ENCODE assay signal across 7 cellular contexts in genomic region chr1:6108937-6109636, GRCh38.
DNase-seq lines count a peak whose midpoint lies in the region; ATAC-seq and TF ChIP-seq lines count a peak whose summit lies in the region.

No MANE protein-coding gene starts in this region.

- POLR2A ChIA-PET in PC-3 (lab: Charles Lee; ENCODE audit: unreplicated experiment), result no interaction called here

- H3K27ac ChIP-seq in DOHH2 (ENCODE audit: low read depth, low read length) (no peak overlapping the region), PC-3 (ENCODE audit: low read length) (no peak overlapping the region)
- H3K27ac ChIP-seq in effector memory CD4-positive, alpha-beta T cell (ENCODE audit: insufficient read depth, low read length, poor library complexity, severe bottlenecking), result no peak overlapping the region

- H3K79me2 ChIP-seq in DOHH2 (ENCODE audit: control insufficient read depth, low read length) (no peaks in the 10 kb centered on the region), PC-3 (ENCODE audit: low read length) (no peaks in the 10 kb centered on the region)

- H4K20me1 ChIP-seq in DOHH2 (ENCODE audit: control insufficient read depth, insufficient read depth, low read depth, low read length), result no peaks in the 10 kb centered on the region
- no peaks in the 10 kb centered on the region for H4K20me1 ChIP-seq in PC-3 (ENCODE audit: low read length)

- H3K36me3 ChIP-seq in DOHH2 (ENCODE audit: control insufficient read depth, low read length) (no peaks in the 10 kb centered on the region), PC-3 (ENCODE audit: low read depth, low read length) (no peaks in the 10 kb centered on the region), mucosa of descending colon (ENCODE audit: low read depth) (no peaks in the 10 kb centered on the region)
- no peaks in the 10 kb centered on the region for H3K36me3 ChIP-seq in effector memory CD4-positive, alpha-beta T cell (ENCODE audit: control insufficient read depth, insufficient read depth, low read length)

- no peaks in the 10 kb centered on the region for H3K27me3 ChIP-seq in DOHH2 (ENCODE audit: control insufficient read depth, low read length)
- no peaks in the 10 kb centered on the region for H3K27me3 ChIP-seq in PC-3 (ENCODE audit: low read length)
- no peaks in the 10 kb centered on the region for H3K27me3 ChIP-seq in effector memory CD4-positive, alpha-beta T cell (replicated peaks; ENCODE audit: control insufficient read depth, insufficient read depth, low read length, poor library complexity, severe bottlenecking)

- ATAC-seq in PC-3, result peak; percentile 96
- ATAC-seq in mucosa of descending colon, result peak; percentile 71

- TF ChIP-seq CTCF in DOHH2 (IDR thresholded peaks at IDR 0.05; ENCODE audit: low read depth, low read length, poor library complexity, severe bottlenecking), result peak; percentile 54
- peak; percentile 96 for TF ChIP-seq CTCF in PC-3 (conservative IDR thresholded peaks at IDR 0.05; ENCODE audit: low read depth, low read length)
- no peak for TF ChIP-seq CTCF in mucosa of descending colon (IDR thresholded peaks at IDR 0.05)

- BruUV-seq in PC-3 (replicated peaks; lab: Mats Ljungman, UMichigan), result no TSS peak

- H3K4me1 ChIP-seq in DOHH2 (ENCODE audit: control insufficient read depth, low read length) (no peaks in the 10 kb centered on the region), PC-3 (ENCODE audit: insufficient read depth, low read length) (peaks cover 4% of the 10 kb centered on the region; the same call in 1 of the 2 replicates), mucosa of descending colon (ENCODE audit: low read depth) (no peaks in the 10 kb centered on the region)
- H3K4me1 ChIP-seq in effector memory CD4-positive, alpha-beta T cell (ENCODE audit: control insufficient read depth, insufficient read depth, low read length, poor library complexity, severe bottlenecking), result no peaks in the 10 kb centered on the region

- H3F3A ChIP-seq in DOHH2 (ENCODE audit: control insufficient read depth, insufficient read depth), result no peaks in the 10 kb centered on the region
- H3F3A ChIP-seq in PC-3 (ENCODE audit: low read length, unreplicated experiment), result no peaks in the 10 kb centered on the region

- no peak overlapping the region for H2AFZ ChIP-seq in PC-3 (ENCODE audit: low read length)

- CTCF ChIA-PET in PC-3 (lab: Charles Lee), result interaction anchor here (0.6 to 1.1 kb wide), 7 partner anchors 28 to 136 kb away, joined by 3 to 15 read pairs (median 3); no protein-coding TSS in a partner anchor

- H3K9me2 ChIP-seq in DOHH2 (replicated peaks; ENCODE audit: control insufficient read depth, low read length) (no peaks in the 10 kb centered on the region), PC-3 (replicated peaks; ENCODE audit: low read length) (no peaks in the 10 kb centered on the region)

- DNase-seq in HS-5 (ENCODE audit: low read depth) (peak; percentile 11), PC-3 (peak; percentile 89), T47D (ENCODE audit: low read depth in 1 of 2, low spot score in 1 of 2) (peak; percentile 65 to 66), mucosa of descending colon (peak; percentile 47 to 63 (median 47)), hippocampal formation (lab: John Stamatoyannopoulos, UW) (no peak)
- DNase-seq in effector memory CD4-positive, alpha-beta T cell, result no peak

- H3K4me3 ChIP-seq in DOHH2 (ENCODE audit: low read length), result no peak overlapping the region
- H3K4me3 ChIP-seq in PC-3 (ENCODE audit: low read length), result no peak overlapping the region
- H3K4me3 ChIP-seq in mucosa of descending colon, result no peak overlapping the region
- H3K4me3 ChIP-seq in effector memory CD4-positive, alpha-beta T cell (ENCODE audit: insufficient read depth, low read depth, low read length, poor library complexity, severe bottlenecking), result no peak overlapping the region

- in situ Hi-C loops in T47D (cut with HindIII; ENCODE audit: low pct_unique_long_range_greater_than_20kb, low sequenced_read_pairs), result no loop called here

- intact Hi-C loops in PC-3 (cut with micrococcal nuclease), result loop anchor here (1.0 to 2.0 kb wide), 5 partner anchors 56 to 234 kb away; no protein-coding TSS in a partner anchor
- intact Hi-C loops in mucosa of descending colon (cut with DNase I, micrococcal nuclease), result no loop called here

- H3K4me2 ChIP-seq in DOHH2 (ENCODE audit: low read length) (no peak overlapping the region), PC-3 (ENCODE audit: low read length) (peak overlapping the region; percentile 8; the same call in 1 of the 2 replicates)

- no peak overlapping the region for H3K9ac ChIP-seq in PC-3 (ENCODE audit: low read length)

- H3K9me3 ChIP-seq in DOHH2 (ENCODE audit: control insufficient read depth, insufficient read depth, low read length) (no peaks in the 10 kb centered on the region), PC-3 (ENCODE audit: low read length) (no peaks in the 10 kb centered on the region), mucosa of descending colon (no peaks in the 10 kb centered on the region)
- no peaks in the 10 kb centered on the region for H3K9me3 ChIP-seq in effector memory CD4-positive, alpha-beta T cell (ENCODE audit: control insufficient read depth, low read length)

Comparison
In these comparisons a context has a peak if more than half of its experiments do, and no peak if none do; other contexts are left out.
1. DNase-seq: peak in HS-5 (single experiment), PC-3 (single experiment), T47D (2 of 2) and mucosa of descending colon (3 of 3); none in hippocampal formation (0 of 2) and effector memory CD4-positive, alpha-beta T cell (0 of 3).